ENCODE assay signal across 1 cellular context in genomic region chr19:39125554-39126311, GRCh38.
TF ChIP-seq lines count a peak whose summit lies in the region.

PAK4 (plus strand) TSS chr19:39125786; CDS start chr19:39169554, 43,768 bp downstream.

TF ChIP-seq in HepG2, 621 proteins besides CTCF, POLR2A, EP300 and RAD21 (continued from another document and continues in another):
- TF ChIP-seq, protein P1, sequence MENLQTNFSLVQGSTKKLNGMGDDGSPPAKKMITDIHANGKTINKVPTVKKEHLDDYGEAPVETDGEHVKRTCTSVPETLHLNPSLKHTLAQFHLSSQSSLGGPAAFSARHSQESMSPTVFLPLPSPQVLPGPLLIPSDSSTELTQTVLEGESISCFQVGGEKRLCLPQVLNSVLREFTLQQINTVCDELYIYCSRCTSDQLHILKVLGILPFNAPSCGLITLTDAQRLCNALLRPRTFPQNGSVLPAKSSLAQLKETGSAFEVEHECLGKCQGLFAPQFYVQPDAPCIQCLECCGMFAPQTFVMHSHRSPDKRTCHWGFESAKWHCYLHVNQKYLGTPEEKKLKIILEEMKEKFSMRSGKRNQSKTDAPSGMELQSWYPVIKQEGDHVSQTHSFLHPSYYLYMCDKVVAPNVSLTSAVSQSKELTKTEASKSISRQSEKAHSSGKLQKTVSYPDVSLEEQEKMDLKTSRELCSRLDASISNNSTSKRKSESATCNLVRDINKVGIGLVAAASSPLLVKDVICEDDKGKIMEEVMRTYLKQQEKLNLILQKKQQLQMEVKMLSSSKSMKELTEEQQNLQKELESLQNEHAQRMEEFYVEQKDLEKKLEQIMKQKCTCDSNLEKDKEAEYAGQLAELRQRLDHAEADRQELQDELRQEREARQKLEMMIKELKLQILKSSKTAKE (CRISPR knock-in tag; IDR thresholded peaks at IDR 0.05; ENCODE audit: borderline replicate concordance) = no peak
- TF ChIP-seq ZNF101 (CRISPR knock-in tag; IDR thresholded peaks at IDR 0.05; ENCODE audit: borderline replicate concordance, low read depth) (0 out of 2 replicates have a peak, but pooled peaks have one; percentile 29), EHMT2 (IDR thresholded peaks at IDR 0.05; ENCODE audit: borderline replicate concordance, low read depth, low read length) (no peak), ATF6 (CRISPR knock-in tag; conservative IDR thresholded peaks at IDR 0.05) (no peak), ZNF577 (CRISPR knock-in tag; IDR thresholded peaks at IDR 0.05; ENCODE audit: borderline replicate concordance, low read depth) (no peak), ZMYM2 (CRISPR knock-in tag; IDR thresholded peaks at IDR 0.05) (0 out of 2 replicates have a peak, but pooled peaks have one; percentile 48), ZNF121 (CRISPR knock-in tag; IDR thresholded peaks at IDR 0.05) (0 out of 2 replicates have a peak, but pooled peaks have one; percentile 10), TBP (CRISPR knock-in tag; IDR thresholded peaks at IDR 0.05) (no peak), ELF3 (CRISPR knock-in tag; IDR thresholded peaks at IDR 0.05) (0 out of 2 replicates have a peak, but pooled peaks have one; percentile 28), SALL1 (CRISPR knock-in tag; IDR thresholded peaks at IDR 0.05) (peak; percentile 93), ZNF749 (CRISPR knock-in tag; IDR thresholded peaks at IDR 0.05; ENCODE audit: borderline replicate concordance) (no peak), REPIN1 (CRISPR knock-in tag; IDR thresholded peaks at IDR 0.05; ENCODE audit: borderline replicate concordance, low read depth) (peak; percentile 61), KAT2B (IDR thresholded peaks at IDR 0.05; ENCODE audit: borderline replicate concordance, low read depth, low read length) (no peak), ZNF547 (CRISPR knock-in tag; IDR thresholded peaks at IDR 0.05) (peak; percentile 92), ZNF792 (CRISPR knock-in tag; IDR thresholded peaks at IDR 0.05) (no peak), JUNB (CRISPR knock-in tag; IDR thresholded peaks at IDR 0.05; ENCODE audit: borderline replicate concordance) (no peak), ZNF12 (CRISPR knock-in tag; IDR thresholded peaks at IDR 0.05) (no peak), ZNF883 (CRISPR knock-in tag; IDR thresholded peaks at IDR 0.05; ENCODE audit: not compliant biosample characterization) (peak; percentile 86), ZBTB10 (CRISPR knock-in tag; IDR thresholded peaks at IDR 0.05; ENCODE audit: borderline replicate concordance) (peak; percentile 96), PAX8 (CRISPR knock-in tag; IDR thresholded peaks at IDR 0.05; ENCODE audit: borderline replicate concordance) (no peak), ZNF570 (CRISPR knock-in tag; IDR thresholded peaks at IDR 0.05; ENCODE audit: borderline replicate concordance) (no peak), ZNF746 (CRISPR knock-in tag; IDR thresholded peaks at IDR 0.05) (peak; percentile 53; the same call in 1 of the 2 replicates), PRPF4 (IDR thresholded peaks at IDR 0.05; ENCODE audit: low read depth, low read length, poor library complexity, severe bottlenecking) (no peak), RNF219 (CRISPR knock-in tag; IDR thresholded peaks at IDR 0.05) (no peak), ZNF552 (CRISPR knock-in tag; IDR thresholded peaks at IDR 0.05; ENCODE audit: borderline replicate concordance) (no peak), DR1 (CRISPR knock-in tag; IDR thresholded peaks at IDR 0.05) (peak; percentile 81), ZMYM3 (CRISPR knock-in tag; IDR thresholded peaks at IDR 0.05) (no peak), RXRB (CRISPR knock-in tag; IDR thresholded peaks at IDR 0.05; ENCODE audit: borderline replicate concordance) (no peak), CENPX (CRISPR knock-in tag; IDR thresholded peaks at IDR 0.05) (no peak), ZNF33A (CRISPR knock-in tag; IDR thresholded peaks at IDR 0.05; ENCODE audit: borderline replicate concordance) (no peak), ZFP36 (IDR thresholded peaks at IDR 0.05; ENCODE audit: borderline replicate concordance, low read depth, low read length, partially characterized antibody) (no peak)
- TF ChIP-seq, protein P2, sequence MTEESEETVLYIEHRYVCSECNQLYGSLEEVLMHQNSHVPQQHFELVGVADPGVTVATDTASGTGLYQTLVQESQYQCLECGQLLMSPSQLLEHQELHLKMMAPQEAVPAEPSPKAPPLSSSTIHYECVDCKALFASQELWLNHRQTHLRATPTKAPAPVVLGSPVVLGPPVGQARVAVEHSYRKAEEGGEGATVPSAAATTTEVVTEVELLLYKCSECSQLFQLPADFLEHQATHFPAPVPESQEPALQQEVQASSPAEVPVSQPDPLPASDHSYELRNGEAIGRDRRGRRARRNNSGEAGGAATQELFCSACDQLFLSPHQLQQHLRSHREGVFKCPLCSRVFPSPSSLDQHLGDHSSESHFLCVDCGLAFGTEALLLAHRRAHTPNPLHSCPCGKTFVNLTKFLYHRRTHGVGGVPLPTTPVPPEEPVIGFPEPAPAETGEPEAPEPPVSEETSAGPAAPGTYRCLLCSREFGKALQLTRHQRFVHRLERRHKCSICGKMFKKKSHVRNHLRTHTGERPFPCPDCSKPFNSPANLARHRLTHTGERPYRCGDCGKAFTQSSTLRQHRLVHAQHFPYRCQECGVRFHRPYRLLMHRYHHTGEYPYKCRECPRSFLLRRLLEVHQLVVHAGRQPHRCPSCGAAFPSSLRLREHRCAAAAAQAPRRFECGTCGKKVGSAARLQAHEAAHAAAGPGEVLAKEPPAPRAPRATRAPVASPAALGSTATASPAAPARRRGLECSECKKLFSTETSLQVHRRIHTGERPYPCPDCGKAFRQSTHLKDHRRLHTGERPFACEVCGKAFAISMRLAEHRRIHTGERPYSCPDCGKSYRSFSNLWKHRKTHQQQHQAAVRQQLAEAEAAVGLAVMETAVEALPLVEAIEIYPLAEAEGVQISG (CRISPR knock-in tag; IDR thresholded peaks at IDR 0.05) = peak; percentile 72
- TF ChIP-seq, protein P3, sequence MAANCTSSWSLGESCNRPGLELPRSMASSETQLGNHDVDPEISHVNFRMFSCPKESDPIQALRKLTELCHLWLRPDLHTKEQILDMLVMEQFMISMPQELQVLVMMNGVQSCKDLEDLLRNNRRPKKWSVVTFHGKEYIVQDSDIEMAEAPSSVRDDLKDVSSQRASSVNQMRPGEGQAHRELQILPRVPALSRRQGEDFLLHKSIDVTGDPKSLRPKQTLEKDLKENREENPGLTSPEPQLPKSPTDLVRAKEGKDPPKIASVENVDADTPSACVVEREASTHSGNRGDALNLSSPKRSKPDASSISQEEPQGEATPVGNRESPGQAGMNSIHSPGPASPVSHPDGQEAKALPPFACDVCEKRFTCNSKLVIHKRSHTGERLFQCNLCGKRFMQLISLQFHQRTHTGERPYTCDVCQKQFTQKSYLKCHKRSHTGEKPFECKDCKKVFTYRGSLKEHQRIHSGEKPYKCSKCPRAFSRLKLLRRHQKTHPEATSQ (CRISPR knock-in tag; IDR thresholded peaks at IDR 0.05; ENCODE audit: borderline replicate concordance) = no peak
- TF ChIP-seq, protein P4, sequence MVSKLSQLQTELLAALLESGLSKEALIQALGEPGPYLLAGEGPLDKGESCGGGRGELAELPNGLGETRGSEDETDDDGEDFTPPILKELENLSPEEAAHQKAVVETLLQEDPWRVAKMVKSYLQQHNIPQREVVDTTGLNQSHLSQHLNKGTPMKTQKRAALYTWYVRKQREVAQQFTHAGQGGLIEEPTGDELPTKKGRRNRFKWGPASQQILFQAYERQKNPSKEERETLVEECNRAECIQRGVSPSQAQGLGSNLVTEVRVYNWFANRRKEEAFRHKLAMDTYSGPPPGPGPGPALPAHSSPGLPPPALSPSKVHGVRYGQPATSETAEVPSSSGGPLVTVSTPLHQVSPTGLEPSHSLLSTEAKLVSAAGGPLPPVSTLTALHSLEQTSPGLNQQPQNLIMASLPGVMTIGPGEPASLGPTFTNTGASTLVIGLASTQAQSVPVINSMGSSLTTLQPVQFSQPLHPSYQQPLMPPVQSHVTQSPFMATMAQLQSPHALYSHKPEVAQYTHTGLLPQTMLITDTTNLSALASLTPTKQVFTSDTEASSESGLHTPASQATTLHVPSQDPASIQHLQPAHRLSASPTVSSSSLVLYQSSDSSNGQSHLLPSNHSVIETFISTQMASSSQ (IDR thresholded peaks at IDR 0.05; ENCODE audit: low read depth) = peak; percentile 54
- TF ChIP-seq, protein P4 (CRISPR knock-in tag; IDR thresholded peaks at IDR 0.05; ENCODE audit: borderline replicate concordance) = peak; percentile 87
